17 cellular contexts compared by ENCODE assay signal in genomic region chr2:38648107-38648761, GRCh38. TPM values are rescaled to one million over a fixed set of nuclear protein-coding genes. Genes with fewer than 3 reads are reported as not detected.
DNase-seq lines count a peak whose midpoint lies in the region; ATAC-seq and TF ChIP-seq lines count a peak whose summit lies in the region.
"Had no signal": no experiment of that assay in that cellular context is flagged by ENCODE, and none has a peak within 500 bp of the region (broad histone marks: within the 10 kb centered on the region; RNA-seq: fewer than 3 reads in every experiment).

No MANE protein-coding gene starts in this region.

- no peak for TF ChIP-seq CTCF in foreskin keratinocyte (conservative IDR thresholded peaks at IDR 0.05)
- TF ChIP-seq CTCF in osteocyte (IDR thresholded peaks at IDR 0.05) = no peak

- H3K27ac Mint-ChIP-seq in osteocyte (ENCODE audit: unreplicated experiment) = no peak overlapping the region
- H3K27ac Mint-ChIP-seq: neural progenitor cell had no signal

- no peak overlapping the region for H3K27ac ChIP-seq in foreskin keratinocyte
- H3K27ac ChIP-seq: hepatocyte, neural progenitor cell, testis had no signal

- H3K27me3 Mint-ChIP-seq in osteocyte (ENCODE audit: unreplicated experiment) = peaks cover 17% of the 10 kb centered on the region

- H3K4me1 Mint-ChIP-seq in osteocyte (ENCODE audit: unreplicated experiment) = peaks cover 2% of the 10 kb centered on the region
- H3K4me1 Mint-ChIP-seq: neural progenitor cell had no signal

- in situ Hi-C loops in KBM-7 (cut with MboI; ENCODE audit: low pct_unique_long_range_greater_than_20kb, low sequenced_read_pairs) = no loop called here

- ATAC-seq in foreskin keratinocyte (no peak), HG03135 (IDR thresholded peaks at IDR 0.05; ENCODE audit: unreplicated experiment) (no peak), GM19395 (IDR thresholded peaks at IDR 0.05; ENCODE audit: unreplicated experiment) (no peak)
- ATAC-seq: left ventricle myocardium superior had no signal

- DNase-seq in CMK (ENCODE audit: low read depth) = peak; percentile 39
- DNase-seq in KBM-7 = peak; percentile 86
- DNase-seq in SKM-1 (lab: John Stamatoyannopoulos, UW; ENCODE audit: unreplicated experiment) = peak; percentile 46
- DNase-seq in foreskin keratinocyte = peak; percentile 61 to 78
- no peak for DNase-seq in HEK293T (ENCODE audit: extremely low spot score)
- no peak for DNase-seq in osteocyte (ENCODE audit: extremely low spot score, unreplicated experiment)
- DNase-seq: activated CD4-positive, CD25-positive, alpha-beta regulatory T cell treated with anti-CD3 and anti-CD28 coated beads, Interleukin-2, amount 50 U/mL, for 72 hours; activated gamma-delta T cell; COR-L47; left ventricle myocardium superior; NCI-H1417 treated with DMSO at 0.1 percent for 48 hours; NCI-H526 treated with DMSO at 0.1 percent for 48 hours; testis had no signal

- H3K4me3 Mint-ChIP-seq in osteocyte (ENCODE audit: unreplicated experiment) = no peak overlapping the region
- H3K4me3 Mint-ChIP-seq: neural progenitor cell had no signal

- CTCF ChIA-PET in HEK293T (lab: Yijun Ruan, JAX) = no interaction called here

- no peaks in the 10 kb centered on the region for H3K4me1 ChIP-seq in foreskin keratinocyte
- H3K4me1 ChIP-seq: neural progenitor cell, testis had no signal

- peaks cover 3% of the 10 kb centered on the region for H3K9me3 Mint-ChIP-seq in osteocyte (ENCODE audit: unreplicated experiment)

- H3K36me3 Mint-ChIP-seq in osteocyte (ENCODE audit: unreplicated experiment) = peaks cover 2% of the 10 kb centered on the region

- POLR2A ChIA-PET in HEK293T (lab: Yijun Ruan, JAX) = interaction anchor here (0.9 kb wide), 1 partner anchor 17 kb away, joined by 3 read pairs; the partner anchor contains the start of gene GALM

- H3K27me3 ChIP-seq in foreskin keratinocyte = no peaks in the 10 kb centered on the region
- H3K27me3 ChIP-seq: hepatocyte, neural progenitor cell, testis had no signal

TF ChIP-seq in HEK293T, 16 proteins besides CTCF, POLR2A, EP300 and RAD21:
- TF ChIP-seq ZNF384 (IDR thresholded peaks at IDR 0.05) (no peak), FOXM1 (IDR thresholded peaks at IDR 0.05; ENCODE audit: borderline replicate concordance) (no peak), SP1 (IDR thresholded peaks at IDR 0.05) (no peak), PKNOX1 (IDR thresholded peaks at IDR 0.05) (no peak), LEF1 (IDR thresholded peaks at IDR 0.05; ENCODE audit: borderline replicate concordance) (no peak), HDGF (IDR thresholded peaks at IDR 0.05; ENCODE audit: borderline replicate concordance) (no peak), TARDBP (IDR thresholded peaks at IDR 0.05) (no peak), NFRKB (IDR thresholded peaks at IDR 0.05) (no peak)

RNA-seq across cellular contexts. Expression of gene GALM, which starts 17.7 kb away (rescaled TPM):
- total RNA-seq in foreskin keratinocyte (2.9 and 4.3 TPM in 2 replicates), osteocyte (2.9 and 3.8 TPM in 2 replicates)
- 2.1 and 3.4 TPM in 2 replicates for polyA plus RNA-seq in foreskin keratinocyte

RNA-seq across cellular contexts. Expression of gene HNRNPLL, which starts 45.5 kb away (rescaled TPM):
- total RNA-seq in foreskin keratinocyte (35.6 and 37.1 TPM in 2 replicates), osteocyte (55.6 and 63.0 TPM in 2 replicates)
- 19.6 and 23.0 TPM in 2 replicates for polyA plus RNA-seq in foreskin keratinocyte

Comparison
In these comparisons a context has a peak if more than half of its experiments do, and no peak if none do; other contexts are left out.
1. DNase-seq: peak in CMK (single experiment), KBM-7 (single experiment), SKM-1 (single experiment) and foreskin keratinocyte (2 of 2); none in HEK293T (single experiment) and osteocyte (single experiment).